ENCODE assay signal across 1 cellular context in genomic region chr17:3732171-3732570, GRCh38.
TF ChIP-seq lines count a peak whose summit lies in the region.

No MANE protein-coding gene starts in this region.

TF ChIP-seq in HepG2, 621 proteins besides CTCF, POLR2A, EP300 and RAD21 (continued from another document and continues in another):
- TF ChIP-seq IKZF5 (CRISPR knock-in tag; IDR thresholded peaks at IDR 0.05) (0 out of 2 replicates have a peak, but pooled peaks have one; percentile 35), HBP1 (CRISPR knock-in tag; IDR thresholded peaks at IDR 0.05; ENCODE audit: low read depth) (no peak), ZNF614 (CRISPR knock-in tag; IDR thresholded peaks at IDR 0.05; ENCODE audit: borderline replicate concordance) (no peak), ZNF326 (CRISPR knock-in tag; IDR thresholded peaks at IDR 0.05; ENCODE audit: borderline replicate concordance) (no peak), U2AF2 (IDR thresholded peaks at IDR 0.05; ENCODE audit: low read depth, low read length) (no peak), SALL1 (CRISPR knock-in tag; IDR thresholded peaks at IDR 0.05) (no peak), GMEB1 (CRISPR knock-in tag; IDR thresholded peaks at IDR 0.05; ENCODE audit: borderline replicate concordance) (no peak), ZNF784 (CRISPR knock-in tag; IDR thresholded peaks at IDR 0.05; ENCODE audit: borderline replicate concordance) (no peak), ZIK1 (CRISPR knock-in tag; IDR thresholded peaks at IDR 0.05; ENCODE audit: borderline replicate concordance, low read depth) (no peak), STAT6 (CRISPR knock-in tag; IDR thresholded peaks at IDR 0.05; ENCODE audit: borderline replicate concordance) (no peak), ZFP90 (CRISPR knock-in tag; IDR thresholded peaks at IDR 0.05; ENCODE audit: borderline replicate concordance) (no peak), MIER2 (CRISPR knock-in tag; IDR thresholded peaks at IDR 0.05) (no peak), ZNF713 (CRISPR knock-in tag; IDR thresholded peaks at IDR 0.05) (no peak), IRF9 (CRISPR knock-in tag; IDR thresholded peaks at IDR 0.05; ENCODE audit: borderline replicate concordance) (0 out of 2 replicates have a peak, but pooled peaks have one; percentile 28), HMG20B (CRISPR knock-in tag; conservative IDR thresholded peaks at IDR 0.05) (no peak), ZNF687 (CRISPR knock-in tag; IDR thresholded peaks at IDR 0.05) (0 out of 2 replicates have a peak, but pooled peaks have one; percentile 16), ZNF331 (CRISPR knock-in tag; IDR thresholded peaks at IDR 0.05) (no peak), EZH2 (conservative IDR thresholded peaks at IDR 0.05; ENCODE audit: low read depth, low read length) (no peak), ZNF512B (CRISPR knock-in tag; IDR thresholded peaks at IDR 0.05; ENCODE audit: borderline replicate concordance) (no peak), ZNF468 (CRISPR knock-in tag; IDR thresholded peaks at IDR 0.05) (no peak), ZBTB42 (CRISPR knock-in tag; IDR thresholded peaks at IDR 0.05) (no peak), ZSCAN5A (CRISPR knock-in tag; IDR thresholded peaks at IDR 0.05; ENCODE audit: borderline replicate concordance) (no peak), AGO2 (optimal IDR thresholded peaks at IDR 0.05; ENCODE audit: low read depth, low read length) (no peak), GATAD2A (CRISPR knock-in tag; IDR thresholded peaks at IDR 0.05) (peak; percentile 23; the same call in 1 of the 2 replicates), PATZ1 (CRISPR knock-in tag; IDR thresholded peaks at IDR 0.05) (no peak), ZNF749 (CRISPR knock-in tag; IDR thresholded peaks at IDR 0.05; ENCODE audit: borderline replicate concordance) (no peak), ELK4 (CRISPR knock-in tag; IDR thresholded peaks at IDR 0.05; ENCODE audit: borderline replicate concordance) (no peak), KDM5A (IDR thresholded peaks at IDR 0.05; ENCODE audit: borderline replicate concordance, low read length) (no peak), MBD4 (IDR thresholded peaks at IDR 0.05; ENCODE audit: borderline replicate concordance, low read length) (no peak), ZNF775 (CRISPR knock-in tag; IDR thresholded peaks at IDR 0.05; ENCODE audit: borderline replicate concordance) (no peak), ZNF430 (CRISPR knock-in tag; IDR thresholded peaks at IDR 0.05) (0 out of 2 replicates have a peak, but pooled peaks have one; percentile 37), RFX1 (IDR thresholded peaks at IDR 0.05) (no peak), DDIT3 (CRISPR knock-in tag; IDR thresholded peaks at IDR 0.05) (no peak), MAX (IDR thresholded peaks at IDR 0.05) (no peak), ZFX (CRISPR knock-in tag; IDR thresholded peaks at IDR 0.05; ENCODE audit: low read depth) (0 out of 2 replicates have a peak, but pooled peaks have one; percentile 8), PAX8 (CRISPR knock-in tag; IDR thresholded peaks at IDR 0.05; ENCODE audit: borderline replicate concordance) (no peak)
